23 cellular contexts compared by ENCODE assay signal in the genomic region with DNA sequence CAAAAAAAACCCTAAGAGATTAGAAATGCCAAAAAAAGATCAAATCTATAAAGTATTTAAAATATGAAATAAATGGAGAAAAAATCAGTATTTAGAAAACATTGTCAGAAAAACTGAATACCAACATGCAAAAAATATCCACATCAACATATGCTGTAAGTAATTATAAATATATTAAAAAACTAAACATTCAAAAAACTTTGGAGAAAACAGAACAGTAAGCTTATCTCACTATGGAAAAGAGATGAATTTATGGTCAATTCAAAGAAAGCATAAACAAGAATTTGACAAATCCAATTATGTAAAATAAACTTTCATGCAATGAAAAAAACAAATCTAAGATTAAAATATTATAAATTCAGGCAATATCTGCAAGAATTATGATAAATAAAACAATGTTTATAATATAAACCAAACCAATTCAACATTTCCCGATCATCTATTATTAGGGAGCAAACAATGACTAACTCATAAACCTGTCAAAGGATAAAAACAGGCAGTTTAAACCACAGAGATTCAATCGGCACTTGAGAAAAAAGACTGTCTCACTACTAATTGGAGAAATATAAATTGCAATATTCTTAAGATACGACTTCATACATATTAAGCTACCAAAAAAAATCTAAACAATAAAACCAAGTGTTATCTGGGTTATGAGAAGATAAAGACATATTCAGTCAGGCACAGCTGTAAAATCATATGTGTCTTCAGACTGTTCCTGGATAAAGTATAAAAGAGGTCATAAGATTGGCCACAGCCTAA. TPM values are rescaled to one million over a fixed set of nuclear protein-coding genes. Genes with fewer than 3 reads are reported as not detected.
A peak's percentile ranks its signal among the peaks of the same experiment; 100 is the strongest.
DNase-seq lines count a peak whose midpoint lies in the region; ATAC-seq and FAIRE-seq lines count a peak whose summit lies in the region.
"Had no signal": no experiment of that assay in that cellular context is flagged by ENCODE, and none has a peak within 500 bp of the region (broad histone marks: within the 10 kb centered on the region; RNA-seq: fewer than 3 reads in every experiment).

No MANE protein-coding gene starts in this region.

- no peak overlapping the region for H3K4me3 ChIP-seq in small intestine (ENCODE audit: low read depth in 1 of 2, low read length in 2 of 2)
- H3K4me3 ChIP-seq: body of pancreas, PC-9 had no signal

- WGBS in small intestine, 3 donors = 17 to 38% (median 24%) methylated on average over 3 of the region's 3 CpGs

- H3K36me3 Mint-ChIP-seq in activated naive CD4-positive, alpha-beta T cell treated with anti-CD3 and anti-CD28 coated beads, Interleukin-2, amount 50 U/mL, for 24 hours = no peaks in the 10 kb centered on the region
- H3K36me3 Mint-ChIP-seq in activated naive CD4-positive, alpha-beta T cell treated with anti-CD3 and anti-CD28 coated beads, Interleukin-2, amount 50 U/mL, for 72 hours = peaks cover 0 to 4% of the 10 kb centered on the region in 2 donors

- no peak overlapping the region for H3K27ac ChIP-seq in small intestine (ENCODE audit: low read depth in 1 of 2, low read length in 1 of 2)
- H3K27ac ChIP-seq: PC-9 had no signal

- H3K36me3 ChIP-seq in small intestine (ENCODE audit: control insufficient read depth in 2 of 2, insufficient read depth in 2 of 2, low read length in 2 of 2) = no peaks in the 10 kb centered on the region

- FAIRE-seq in endometrium (lab: Jason Lieb, UNC) = peak; percentile 8
- peak; percentile 76 for FAIRE-seq in small intestine (lab: Jason Lieb, UNC)
- FAIRE-seq: HepG2 had no signal

- H3K27ac Mint-ChIP-seq in activated naive CD4-positive, alpha-beta T cell treated with anti-CD3 and anti-CD28 coated beads, Interleukin-2, amount 50 U/mL, for 24 hours = peak overlapping the region; percentile 30
- no peak overlapping the region for H3K27ac Mint-ChIP-seq in activated naive CD4-positive, alpha-beta T cell treated with anti-CD3 and anti-CD28 coated beads, Interleukin-2, amount 50 U/mL, for 72 hours
- H3K27ac Mint-ChIP-seq: activated CD4-positive, alpha-beta memory T cell treated with anti-CD3 and anti-CD28 coated beads, Interleukin-2, amount 10 ng/mL, durations not matched to agents 7 days and 5 days; CD4-positive, CD25-positive, alpha-beta regulatory T cell; dendritic cell treated with granulocyte-macrophage colony-stimulating factor and Interleukin-4, amounts not matched to agents 40 ng/mL and 50 ng/mL, for 4 days had no signal

- no peaks in the 10 kb centered on the region for H3K9me3 ChIP-seq in small intestine (ENCODE audit: control insufficient read depth, low read depth)
- H3K9me3 ChIP-seq: body of pancreas had no signal

- H3K4me3 Mint-ChIP-seq in activated naive CD4-positive, alpha-beta T cell treated with anti-CD3 and anti-CD28 coated beads, Interleukin-2, amount 50 U/mL, for 24 hours = no peak overlapping the region
- H3K4me3 Mint-ChIP-seq: activated CD4-positive, alpha-beta memory T cell treated with anti-CD3 and anti-CD28 coated beads, Interleukin-2, amount 10 ng/mL, durations not matched to agents 7 days and 5 days; activated naive CD8-positive, alpha-beta T cell; CD4-positive, CD25-positive, alpha-beta regulatory T cell; dendritic cell treated with granulocyte-macrophage colony-stimulating factor and Interleukin-4, amounts not matched to agents 40 ng/mL and 50 ng/mL, for 4 days; stimulated activated naive CD8-positive, alpha-beta T cell treated with anti-CD3 and anti-CD28 coated beads, Interleukin-15, amount 100 ng/mL, for 72 hours had no signal

- no peaks in the 10 kb centered on the region for H3K4me1 ChIP-seq in small intestine (ENCODE audit: control insufficient read depth in 2 of 2, insufficient read depth in 1 of 2, low read depth in 1 of 2, low read length in 1 of 2)

- in situ Hi-C loops in SK-MEL-5 (cut with HindIII; ENCODE audit: low pct_unique_long_range_greater_than_20kb, low sequenced_read_pairs) = no loop called here

- no peaks in the 10 kb centered on the region for H3K9me3 Mint-ChIP-seq in activated naive CD4-positive, alpha-beta T cell treated with anti-CD3 and anti-CD28 coated beads, Interleukin-2, amount 50 U/mL, for 24 hours
- H3K9me3 Mint-ChIP-seq in activated naive CD4-positive, alpha-beta T cell treated with anti-CD3 and anti-CD28 coated beads, Interleukin-2, amount 50 U/mL, for 72 hours = no peaks in the 10 kb centered on the region
- H3K9me3 Mint-ChIP-seq: activated CD4-positive, alpha-beta memory T cell treated with anti-CD3 and anti-CD28 coated beads, Interleukin-2, amount 10 ng/mL, durations not matched to agents 7 days and 5 days; CD4-positive, CD25-positive, alpha-beta regulatory T cell; dendritic cell treated with granulocyte-macrophage colony-stimulating factor and Interleukin-4, amounts not matched to agents 40 ng/mL and 50 ng/mL, for 4 days; stimulated activated naive CD8-positive, alpha-beta T cell treated with anti-CD3 and anti-CD28 coated beads, Interleukin-15, amount 100 ng/mL, for 72 hours had no signal

- H3K27me3 Mint-ChIP-seq in activated naive CD4-positive, alpha-beta T cell treated with anti-CD3 and anti-CD28 coated beads, Interleukin-2, amount 50 U/mL, for 24 hours = no peaks in the 10 kb centered on the region
- H3K27me3 Mint-ChIP-seq: activated CD4-positive, alpha-beta memory T cell treated with anti-CD3 and anti-CD28 coated beads, Interleukin-2, amount 10 ng/mL, durations not matched to agents 7 days and 5 days; activated naive CD8-positive, alpha-beta T cell; CD4-positive, CD25-positive, alpha-beta regulatory T cell; dendritic cell treated with granulocyte-macrophage colony-stimulating factor and Interleukin-4, amounts not matched to agents 40 ng/mL and 50 ng/mL, for 4 days; stimulated activated naive CD8-positive, alpha-beta T cell treated with anti-CD3 and anti-CD28 coated beads, Interleukin-15, amount 100 ng/mL, for 72 hours had no signal

- no peaks in the 10 kb centered on the region for H3K27me3 ChIP-seq in small intestine (ENCODE audit: control insufficient read depth in 2 of 2, insufficient read depth in 2 of 2, low read length in 2 of 2)
- H3K27me3 ChIP-seq: body of pancreas had no signal

- peaks cover 40% of the 10 kb centered on the region for H3K4me1 Mint-ChIP-seq in activated naive CD4-positive, alpha-beta T cell treated with anti-CD3 and anti-CD28 coated beads, Interleukin-2, amount 50 U/mL, for 24 hours

- DNase-seq in activated naive CD4-positive, alpha-beta T cell treated with anti-CD3 and anti-CD28 coated beads, Interleukin-2, amount 50 U/mL, for 72 hours (ENCODE audit: low spot score in 2 of 2) = no peak
- DNase-seq in SK-MEL-5 (ENCODE audit: low read depth, low spot score) (peak; percentile 72), small intestine (no peak), activated gamma-delta T cell (lab: John Stamatoyannopoulos, UW) (no peak), NCI-H2171 treated with DMSO at 0.1 percent for 48 hours (lab: John Stamatoyannopoulos, UW) (no peak)
- no peak for DNase-seq in central memory CD4-positive, alpha-beta T cell
- DNase-seq: activated CD4-positive, alpha-beta memory T cell treated with anti-CD3 and anti-CD28 coated beads, Interleukin-2, amount 10 ng/mL, durations not matched to agents 7 days and 5 days; activated T-cell treated with anti-CD3 and anti-CD28 coated beads, Interleukin-2, amount 50 U/mL, for 1 hour; body of pancreas; CD4-positive, CD25-positive, alpha-beta regulatory T cell; DMS53; GOT3; left ventricle myocardium superior; NCI-H526 treated with DMSO at 0.1 percent for 48 hours; PC-9; stimulated activated CD4-positive, alpha-beta T cell treated with anti-CD3 and anti-CD28 coated beads, Interleukin-1b, Interleukin-23, amount 100 ng/mL, for 48 hours; stimulated activated naive CD8-positive, alpha-beta T cell treated with anti-CD3 and anti-CD28 coated beads, Interleukin-15, amount 100 ng/mL, for 72 hours had no signal

- ATAC-seq in activated naive CD4-positive, alpha-beta T cell treated with anti-CD3 and anti-CD28 coated beads, Interleukin-2, amount 50 U/mL, for 72 hours = no peak
- ATAC-seq: body of pancreas; HepG2; left ventricle myocardium superior; sciatic nerve; stimulated activated naive CD8-positive, alpha-beta T cell treated with anti-CD3 and anti-CD28 coated beads, Interleukin-15, amount 100 ng/mL, for 72 hours had no signal

RNA-seq across cellular contexts. Expression of a gene that starts 21.8 kb away (rescaled TPM):
- 10 to 100 TPM; 33.1 to 34.4 TPM for total RNA-seq in activated naive CD4-positive, alpha-beta T cell treated with anti-CD3 and anti-CD28 coated beads, Interleukin-2, amount 50 U/mL, for 72 hours
- total RNA-seq in SK-MEL-5 (2014; rRNA removed; shearing (Covaris generic)) = 20.9 and 22.6 TPM in 2 replicates
- 10.3 and 17.3 TPM in 2 replicates for polyA plus RNA-seq in SK-MEL-5 (2015; cell fraction: cytosol; rRNA removed)
- 43.0 and 43.7 TPM in 2 replicates for polyA plus RNA-seq in SK-MEL-5 (2015; cell fraction: nucleus; rRNA removed)
- polyA plus RNA-seq in small intestine = 1 to 10 TPM; 3.2 to 7.9 (median 4.9) TPM
